In genomic region chr2:111194835-111195621, GRCh38 we compare ENCODE assay signal across 10 cellular contexts.
A peak's percentile ranks its signal among the peaks of the same experiment; 100 is the strongest.
DNase-seq lines count a peak whose midpoint lies in the region; ATAC-seq lines count a peak whose summit lies in the region.
"Had no signal": no experiment of that assay in that cellular context is flagged by ENCODE, and none has a peak within 500 bp of the region (broad histone marks: within the 10 kb centered on the region; RNA-seq: fewer than 3 reads in every experiment).

No MANE protein-coding gene starts in this region.

- ATAC-seq in GM18499 (IDR thresholded peaks at IDR 0.05; ENCODE audit: insufficient read depth, unreplicated experiment) (peak; percentile 68), GM21528 (IDR thresholded peaks at IDR 0.05; ENCODE audit: low FRiP score, unreplicated experiment) (peak; percentile 58), HG03460 (IDR thresholded peaks at IDR 0.05; ENCODE audit: unreplicated experiment) (peak; percentile 72)
- ATAC-seq: activated CD4-positive, CD25-positive, alpha-beta regulatory T cell treated with anti-CD3 and anti-CD28 coated beads, Interleukin-2, amount 50 U/mL, for 24 hours; left lung had no signal

- DNase-seq in glomerular visceral epithelial cell (ENCODE audit: extremely low spot score) (peak; percentile 54), CD1c-positive myeloid dendritic cell (ENCODE audit: extremely low spot score) (no peak), activated T-cell treated with anti-CD3 and anti-CD28 coated beads for 4 hours (no peak), NCI-H2196 (lab: John Stamatoyannopoulos, UW; ENCODE audit: unreplicated experiment) (no peak), H4 (ENCODE audit: low spot score) (no peak)
- DNase-seq: left lung had no signal
